ENCODE assay signal across 2 cellular contexts in the genomic region with DNA sequence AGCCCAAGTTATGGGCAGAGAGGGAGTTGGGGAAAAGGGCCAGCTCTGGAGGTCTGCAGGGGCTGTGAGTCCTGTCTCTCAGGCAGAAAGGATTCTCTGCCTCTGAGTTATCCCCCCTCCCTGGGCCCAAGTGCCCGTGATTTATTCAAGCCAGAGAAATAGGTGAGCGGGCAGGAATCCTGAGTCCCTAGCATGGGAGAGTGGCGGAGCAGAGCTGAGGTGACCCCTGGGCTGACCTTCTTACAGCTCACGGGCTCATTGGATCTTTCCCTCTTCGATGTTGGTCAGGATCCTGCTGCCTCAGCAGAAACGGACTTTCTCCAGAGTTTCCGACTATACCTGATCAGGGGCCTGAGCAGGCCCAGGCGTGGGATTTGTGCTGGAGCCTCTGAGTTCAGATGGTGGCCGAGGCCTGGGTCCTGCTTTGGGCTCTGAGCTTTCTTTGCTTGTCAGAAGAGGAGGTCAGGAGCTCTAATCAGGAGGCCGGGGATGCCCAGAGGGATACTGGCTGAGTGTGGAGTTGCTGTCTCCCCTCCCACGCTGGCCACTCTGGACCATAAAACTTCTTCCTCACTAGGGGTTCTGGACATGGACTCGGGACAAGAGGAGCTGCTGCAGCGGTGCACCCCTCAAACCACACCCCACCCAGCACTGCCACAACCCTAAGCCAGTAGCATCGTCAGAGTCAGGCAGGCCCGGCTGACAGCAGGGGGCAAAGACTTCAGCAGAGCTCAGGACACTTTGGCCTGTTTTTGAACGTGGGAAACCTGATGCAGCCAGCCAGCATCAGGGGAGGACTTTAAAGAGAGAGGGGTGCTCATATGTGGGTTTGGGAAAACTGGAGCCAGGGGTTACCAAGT.
TF ChIP-seq lines count a peak whose summit lies in the region.

No MANE protein-coding gene starts in this region.

TF ChIP-seq in HepG2, 621 proteins besides CTCF, POLR2A, EP300 and RAD21 (continues in another document):
- TF ChIP-seq EZH2 (conservative IDR thresholded peaks at IDR 0.05; ENCODE audit: low read depth, low read length) (peak; percentile 91; the same call in 1 of the 2 replicates), MAFK (conservative IDR thresholded peaks at IDR 0.05 in 1 of 2, IDR thresholded peaks at IDR 0.05 in 1 of 2; ENCODE audit: low read length in 2 of 2) (peak; percentile 95), CENPT (CRISPR knock-in tag; IDR thresholded peaks at IDR 0.05; ENCODE audit: low read depth) (no peak), TMF1 (CRISPR knock-in tag; IDR thresholded peaks at IDR 0.05; ENCODE audit: low read depth) (no peak), MAFG (CRISPR knock-in tag; IDR thresholded peaks at IDR 0.05) (peak; percentile 58; the same call in 1 of the 2 replicates), GTF2F1 (IDR thresholded peaks at IDR 0.05; ENCODE audit: low read length) (no peak)
- TF ChIP-seq, protein P1, sequence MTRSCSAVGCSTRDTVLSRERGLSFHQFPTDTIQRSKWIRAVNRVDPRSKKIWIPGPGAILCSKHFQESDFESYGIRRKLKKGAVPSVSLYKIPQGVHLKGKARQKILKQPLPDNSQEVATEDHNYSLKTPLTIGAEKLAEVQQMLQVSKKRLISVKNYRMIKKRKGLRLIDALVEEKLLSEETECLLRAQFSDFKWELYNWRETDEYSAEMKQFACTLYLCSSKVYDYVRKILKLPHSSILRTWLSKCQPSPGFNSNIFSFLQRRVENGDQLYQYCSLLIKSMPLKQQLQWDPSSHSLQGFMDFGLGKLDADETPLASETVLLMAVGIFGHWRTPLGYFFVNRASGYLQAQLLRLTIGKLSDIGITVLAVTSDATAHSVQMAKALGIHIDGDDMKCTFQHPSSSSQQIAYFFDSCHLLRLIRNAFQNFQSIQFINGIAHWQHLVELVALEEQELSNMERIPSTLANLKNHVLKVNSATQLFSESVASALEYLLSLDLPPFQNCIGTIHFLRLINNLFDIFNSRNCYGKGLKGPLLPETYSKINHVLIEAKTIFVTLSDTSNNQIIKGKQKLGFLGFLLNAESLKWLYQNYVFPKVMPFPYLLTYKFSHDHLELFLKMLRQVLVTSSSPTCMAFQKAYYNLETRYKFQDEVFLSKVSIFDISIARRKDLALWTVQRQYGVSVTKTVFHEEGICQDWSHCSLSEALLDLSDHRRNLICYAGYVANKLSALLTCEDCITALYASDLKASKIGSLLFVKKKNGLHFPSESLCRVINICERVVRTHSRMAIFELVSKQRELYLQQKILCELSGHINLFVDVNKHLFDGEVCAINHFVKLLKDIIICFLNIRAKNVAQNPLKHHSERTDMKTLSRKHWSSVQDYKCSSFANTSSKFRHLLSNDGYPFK (CRISPR knock-in tag; IDR thresholded peaks at IDR 0.05; ENCODE audit: borderline replicate concordance) = 0 out of 2 replicates have a peak, but pooled peaks have one; percentile 21
- TF ChIP-seq, protein P2, sequence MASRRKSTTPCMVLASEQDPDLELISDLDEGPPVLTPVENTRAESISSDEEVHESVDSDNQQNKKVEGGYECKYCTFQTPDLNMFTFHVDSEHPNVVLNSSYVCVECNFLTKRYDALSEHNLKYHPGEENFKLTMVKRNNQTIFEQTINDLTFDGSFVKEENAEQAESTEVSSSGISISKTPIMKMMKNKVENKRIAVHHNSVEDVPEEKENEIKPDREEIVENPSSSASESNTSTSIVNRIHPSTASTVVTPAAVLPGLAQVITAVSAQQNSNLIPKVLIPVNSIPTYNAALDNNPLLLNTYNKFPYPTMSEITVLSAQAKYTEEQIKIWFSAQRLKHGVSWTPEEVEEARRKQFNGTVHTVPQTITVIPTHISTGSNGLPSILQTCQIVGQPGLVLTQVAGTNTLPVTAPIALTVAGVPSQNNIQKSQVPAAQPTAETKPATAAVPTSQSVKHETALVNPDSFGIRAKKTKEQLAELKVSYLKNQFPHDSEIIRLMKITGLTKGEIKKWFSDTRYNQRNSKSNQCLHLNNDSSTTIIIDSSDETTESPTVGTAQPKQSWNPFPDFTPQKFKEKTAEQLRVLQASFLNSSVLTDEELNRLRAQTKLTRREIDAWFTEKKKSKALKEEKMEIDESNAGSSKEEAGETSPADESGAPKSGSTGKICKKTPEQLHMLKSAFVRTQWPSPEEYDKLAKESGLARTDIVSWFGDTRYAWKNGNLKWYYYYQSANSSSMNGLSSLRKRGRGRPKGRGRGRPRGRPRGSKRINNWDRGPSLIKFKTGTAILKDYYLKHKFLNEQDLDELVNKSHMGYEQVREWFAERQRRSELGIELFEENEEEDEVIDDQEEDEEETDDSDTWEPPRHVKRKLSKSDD (CRISPR knock-in tag; IDR thresholded peaks at IDR 0.05; ENCODE audit: low read depth) = no peak
- TF ChIP-seq, protein P3, sequence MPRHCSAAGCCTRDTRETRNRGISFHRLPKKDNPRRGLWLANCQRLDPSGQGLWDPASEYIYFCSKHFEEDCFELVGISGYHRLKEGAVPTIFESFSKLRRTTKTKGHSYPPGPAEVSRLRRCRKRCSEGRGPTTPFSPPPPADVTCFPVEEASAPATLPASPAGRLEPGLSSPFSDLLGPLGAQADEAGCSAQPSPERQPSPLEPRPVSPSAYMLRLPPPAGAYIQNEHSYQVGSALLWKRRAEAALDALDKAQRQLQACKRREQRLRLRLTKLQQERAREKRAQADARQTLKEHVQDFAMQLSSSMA (CRISPR knock-in tag; IDR thresholded peaks at IDR 0.05) = no peak
- TF ChIP-seq, protein P4, sequence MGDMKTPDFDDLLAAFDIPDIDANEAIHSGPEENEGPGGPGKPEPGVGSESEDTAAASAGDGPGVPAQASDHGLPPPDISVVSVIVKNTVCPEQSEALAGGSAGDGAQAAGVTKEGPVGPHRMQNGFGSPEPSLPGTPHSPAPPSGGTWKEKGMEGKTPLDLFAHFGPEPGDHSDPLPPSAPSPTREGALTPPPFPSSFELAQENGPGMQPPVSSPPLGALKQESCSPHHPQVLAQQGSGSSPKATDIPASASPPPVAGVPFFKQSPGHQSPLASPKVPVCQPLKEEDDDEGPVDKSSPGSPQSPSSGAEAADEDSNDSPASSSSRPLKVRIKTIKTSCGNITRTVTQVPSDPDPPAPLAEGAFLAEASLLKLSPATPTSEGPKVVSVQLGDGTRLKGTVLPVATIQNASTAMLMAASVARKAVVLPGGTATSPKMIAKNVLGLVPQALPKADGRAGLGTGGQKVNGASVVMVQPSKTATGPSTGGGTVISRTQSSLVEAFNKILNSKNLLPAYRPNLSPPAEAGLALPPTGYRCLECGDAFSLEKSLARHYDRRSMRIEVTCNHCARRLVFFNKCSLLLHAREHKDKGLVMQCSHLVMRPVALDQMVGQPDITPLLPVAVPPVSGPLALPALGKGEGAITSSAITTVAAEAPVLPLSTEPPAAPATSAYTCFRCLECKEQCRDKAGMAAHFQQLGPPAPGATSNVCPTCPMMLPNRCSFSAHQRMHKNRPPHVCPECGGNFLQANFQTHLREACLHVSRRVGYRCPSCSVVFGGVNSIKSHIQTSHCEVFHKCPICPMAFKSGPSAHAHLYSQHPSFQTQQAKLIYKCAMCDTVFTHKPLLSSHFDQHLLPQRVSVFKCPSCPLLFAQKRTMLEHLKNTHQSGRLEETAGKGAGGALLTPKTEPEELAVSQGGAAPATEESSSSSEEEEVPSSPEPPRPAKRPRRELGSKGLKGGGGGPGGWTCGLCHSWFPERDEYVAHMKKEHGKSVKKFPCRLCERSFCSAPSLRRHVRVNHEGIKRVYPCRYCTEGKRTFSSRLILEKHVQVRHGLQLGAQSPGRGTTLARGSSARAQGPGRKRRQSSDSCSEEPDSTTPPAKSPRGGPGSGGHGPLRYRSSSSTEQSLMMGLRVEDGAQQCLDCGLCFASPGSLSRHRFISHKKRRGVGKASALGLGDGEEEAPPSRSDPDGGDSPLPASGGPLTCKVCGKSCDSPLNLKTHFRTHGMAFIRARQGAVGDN (CRISPR knock-in tag; IDR thresholded peaks at IDR 0.05) = peak; percentile 13; the same call in 1 of the 2 replicates

TF ChIP-seq in H1, 55 proteins besides CTCF, POLR2A, EP300 and RAD21:
- no peak for TF ChIP-seq SP1 (IDR thresholded peaks at IDR 0.05; ENCODE audit: low read depth, low read length)
- no peak for TF ChIP-seq JUN (IDR thresholded peaks at IDR 0.05; ENCODE audit: low read depth, low read length)
- TF ChIP-seq CHD1 (IDR thresholded peaks at IDR 0.05; ENCODE audit: low read depth, low read length) = no peak
- no peak for TF ChIP-seq KDM5A (IDR thresholded peaks at IDR 0.05; ENCODE audit: low read length)
- peak; percentile 44; the same call in 1 of the 2 replicates for TF ChIP-seq MAFK (IDR thresholded peaks at IDR 0.05; ENCODE audit: low read depth, low read length)
- TF ChIP-seq NANOG (IDR thresholded peaks at IDR 0.05; ENCODE audit: insufficient read depth, low read depth, low read length, poor library complexity, severe bottlenecking) = no peak
